In genomic region chr15:31367730-31368344, GRCh38 we compare ENCODE assay signal across 8 cellular contexts. TPM values are rescaled to one million over a fixed set of nuclear protein-coding genes. Genes with fewer than 3 reads are reported as not detected.
A peak's percentile ranks its signal among the peaks of the same experiment; 100 is the strongest.
DNase-seq lines count a peak whose midpoint lies in the region; ATAC-seq and TF ChIP-seq lines count a peak whose summit lies in the region.

No MANE protein-coding gene starts in this region.

- H3K4me3 Mint-ChIP-seq in T-helper 2 cell treated with Interferon-gamma antibody and Interleukin-4, amounts not matched to agents 5 μg/mL and 100 μg/mL, for 36 hours, result peak overlapping the region; percentile 89

- peaks cover 0 to 10% (median 2%) of the 10 kb centered on the region in 4 donors for H3K36me3 ChIP-seq in right lobe of liver
- H3K36me3 ChIP-seq in uterus, result no peaks in the 10 kb centered on the region

- H3K4me1 ChIP-seq in right lobe of liver (peaks cover 0 to 70% (median 41%) of the 10 kb centered on the region in 4 donors), uterus (peaks cover 0 to 16% of the 10 kb centered on the region in 2 donors)

- TF ChIP-seq POLR2A in right lobe of liver (IDR thresholded peaks at IDR 0.05), result no peak
- no peak for TF ChIP-seq POLR2A in uterus (IDR thresholded peaks at IDR 0.05)

- DNase-seq in stimulated activated CD4-positive, alpha-beta T cell treated with anti-CD3 and anti-CD28 coated beads, Interleukin-2, amount 100 ng/mL, for 24 hours, result peak; percentile 26 to 53
- no peak for DNase-seq in stimulated activated CD4-positive, alpha-beta T cell treated with anti-CD3 and anti-CD28 coated beads, Interleukin-4, amount 100 ng/mL, for 24 hours
- no peak for DNase-seq in T-helper 2 cell treated with Interferon-gamma antibody and Interleukin-4, amounts not matched to agents 5 μg/mL and 100 μg/mL, for 36 hours (ENCODE audit: low spot score)
- DNase-seq in right lobe of liver (no peak), uterus (no peak), HuH-7.5 (ENCODE audit: low spot score) (no peak), head of caudate nucleus (no peak), NCI-H2029 treated with DMSO at 0.1 percent for 48 hours (lab: John Stamatoyannopoulos, UW) (no peak)

- peak overlapping the region; percentile 94 for H3K27ac Mint-ChIP-seq in T-helper 2 cell treated with Interferon-gamma antibody and Interleukin-4, amounts not matched to agents 5 μg/mL and 100 μg/mL, for 36 hours

- H3K36me3 Mint-ChIP-seq in T-helper 2 cell treated with Interferon-gamma antibody and Interleukin-4, amounts not matched to agents 5 μg/mL and 100 μg/mL, for 36 hours (ENCODE audit: low read depth), result peaks cover 43% of the 10 kb centered on the region

- TF ChIP-seq CTCF in right lobe of liver (IDR thresholded peaks at IDR 0.05) (no peak), uterus (IDR thresholded peaks at IDR 0.05) (no peak)

- no peaks in the 10 kb centered on the region for H3K27me3 ChIP-seq in right lobe of liver
- H3K27me3 ChIP-seq in uterus, result no peaks in the 10 kb centered on the region

- H3K9me3 Mint-ChIP-seq in T-helper 2 cell treated with Interferon-gamma antibody and Interleukin-4, amounts not matched to agents 5 μg/mL and 100 μg/mL, for 36 hours, result peaks cover 12% of the 10 kb centered on the region

- H3K9me3 ChIP-seq in right lobe of liver, result no peaks in the 10 kb centered on the region
- H3K9me3 ChIP-seq in uterus, result no peaks in the 10 kb centered on the region

- H3K4me1 Mint-ChIP-seq in T-helper 2 cell treated with Interferon-gamma antibody and Interleukin-4, amounts not matched to agents 5 μg/mL and 100 μg/mL, for 36 hours (ENCODE audit: low read depth), result peaks cover 74% of the 10 kb centered on the region

- H3K27ac ChIP-seq in right lobe of liver (peak overlapping the region; percentile 2 to 97 (median 91)), uterus (peak overlapping the region; percentile 75 to 82)

- WGBS in right lobe of liver (ENCODE audit: insufficient coverage, low coverage, low lambda C conversion rate, missing lambda C conversion rate), result 44% methylated on average over 4 of the region's 13 CpGs

- no peaks in the 10 kb centered on the region for H3K27me3 Mint-ChIP-seq in T-helper 2 cell treated with Interferon-gamma antibody and Interleukin-4, amounts not matched to agents 5 μg/mL and 100 μg/mL, for 36 hours (ENCODE audit: low read depth)

- no peak for ATAC-seq in right lobe of liver

- intact Hi-C loops in right lobe of liver (cut with DNase I) (no loop called here), uterus (cut with DNase I; ENCODE audit: low total_unique reads) (no loop called here), head of caudate nucleus (cut with DNase I) (loop anchor here (5.0 to 10.0 kb wide), 3 partner anchors 41 to 153 kb away; partner anchors contain the start of gene KLF13)

- H3K4me3 ChIP-seq in right lobe of liver (no peak overlapping the region), uterus (no peak overlapping the region)

RNA-seq across cellular contexts. Expression of gene KLF13, which starts 41.2 kb away (rescaled TPM):
- total RNA-seq in right lobe of liver, result 10 to 100 TPM; 22.7 to 66.2 (median 28.5) TPM
- total RNA-seq in uterus, result 10 to 100 TPM; 20.2 to 58.8 (median 25.7) TPM

Comparison
In these comparisons a context has a peak if more than half of its experiments do, and no peak if none do; other contexts are left out.
1. DNase-seq: peak in stimulated activated CD4-positive, alpha-beta T cell treated with anti-CD3 and anti-CD28 coated beads, Interleukin-2, amount 100 ng/mL, for 24 hours (2 of 2); none in stimulated activated CD4-positive, alpha-beta T cell treated with anti-CD3 and anti-CD28 coated beads, Interleukin-4, amount 100 ng/mL, for 24 hours (single experiment), T-helper 2 cell treated with Interferon-gamma antibody and Interleukin-4, amounts not matched to agents 5 μg/mL and 100 μg/mL, for 36 hours (single experiment), right lobe of liver (0 of 3), uterus (0 of 2), HuH-7.5 (single experiment), head of caudate nucleus (0 of 42) and NCI-H2029 treated with DMSO at 0.1 percent for 48 hours (single experiment).